Comparison of ENCODE assay signal across 1 cellular context in the genomic region with DNA sequence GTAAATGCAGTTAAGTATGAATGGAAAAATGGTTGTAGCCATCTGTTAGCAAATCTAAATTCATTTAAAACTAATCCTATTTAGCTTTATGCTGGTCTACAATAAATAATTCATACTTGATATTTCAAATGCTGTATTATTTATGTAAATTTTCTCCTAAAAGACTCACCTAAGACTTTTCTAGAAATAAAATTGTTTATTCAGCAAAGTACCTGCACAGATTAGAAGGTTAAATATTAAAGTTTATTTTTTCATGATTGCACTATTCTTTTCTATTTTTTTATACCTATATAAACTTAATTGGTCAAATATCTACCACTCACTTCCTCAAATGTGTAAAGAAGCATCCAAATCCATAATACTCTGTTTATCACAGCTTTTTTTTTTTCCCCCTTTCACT.
TF ChIP-seq lines count a peak whose summit lies in the region.

No MANE protein-coding gene starts in this region.

TF ChIP-seq in SK-N-SH, 30 proteins besides CTCF, POLR2A, EP300 and RAD21 (continued from another document):
- TF ChIP-seq GABPA (IDR thresholded peaks at IDR 0.05; ENCODE audit: low read depth) (no peak), FOSL2 (IDR thresholded peaks at IDR 0.05; ENCODE audit: borderline replicate concordance, low read depth) (no peak), MEF2A (IDR thresholded peaks at IDR 0.05; ENCODE audit: borderline replicate concordance, low read depth) (no peak), TEAD4 (IDR thresholded peaks at IDR 0.05; ENCODE audit: borderline replicate concordance, insufficient read depth) (no peak), EZH2phosphoT487 (IDR thresholded peaks at IDR 0.05; ENCODE audit: borderline replicate concordance, low read depth) (no peak)
- TF ChIP-seq, protein P1, sequence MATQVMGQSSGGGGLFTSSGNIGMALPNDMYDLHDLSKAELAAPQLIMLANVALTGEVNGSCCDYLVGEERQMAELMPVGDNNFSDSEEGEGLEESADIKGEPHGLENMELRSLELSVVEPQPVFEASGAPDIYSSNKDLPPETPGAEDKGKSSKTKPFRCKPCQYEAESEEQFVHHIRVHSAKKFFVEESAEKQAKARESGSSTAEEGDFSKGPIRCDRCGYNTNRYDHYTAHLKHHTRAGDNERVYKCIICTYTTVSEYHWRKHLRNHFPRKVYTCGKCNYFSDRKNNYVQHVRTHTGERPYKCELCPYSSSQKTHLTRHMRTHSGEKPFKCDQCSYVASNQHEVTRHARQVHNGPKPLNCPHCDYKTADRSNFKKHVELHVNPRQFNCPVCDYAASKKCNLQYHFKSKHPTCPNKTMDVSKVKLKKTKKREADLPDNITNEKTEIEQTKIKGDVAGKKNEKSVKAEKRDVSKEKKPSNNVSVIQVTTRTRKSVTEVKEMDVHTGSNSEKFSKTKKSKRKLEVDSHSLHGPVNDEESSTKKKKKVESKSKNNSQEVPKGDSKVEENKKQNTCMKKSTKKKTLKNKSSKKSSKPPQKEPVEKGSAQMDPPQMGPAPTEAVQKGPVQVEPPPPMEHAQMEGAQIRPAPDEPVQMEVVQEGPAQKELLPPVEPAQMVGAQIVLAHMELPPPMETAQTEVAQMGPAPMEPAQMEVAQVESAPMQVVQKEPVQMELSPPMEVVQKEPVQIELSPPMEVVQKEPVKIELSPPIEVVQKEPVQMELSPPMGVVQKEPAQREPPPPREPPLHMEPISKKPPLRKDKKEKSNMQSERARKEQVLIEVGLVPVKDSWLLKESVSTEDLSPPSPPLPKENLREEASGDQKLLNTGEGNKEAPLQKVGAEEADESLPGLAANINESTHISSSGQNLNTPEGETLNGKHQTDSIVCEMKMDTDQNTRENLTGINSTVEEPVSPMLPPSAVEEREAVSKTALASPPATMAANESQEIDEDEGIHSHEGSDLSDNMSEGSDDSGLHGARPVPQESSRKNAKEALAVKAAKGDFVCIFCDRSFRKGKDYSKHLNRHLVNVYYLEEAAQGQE (IDR thresholded peaks at IDR 0.05; ENCODE audit: low read depth, low read length): no peak
- TF ChIP-seq, protein P2, sequence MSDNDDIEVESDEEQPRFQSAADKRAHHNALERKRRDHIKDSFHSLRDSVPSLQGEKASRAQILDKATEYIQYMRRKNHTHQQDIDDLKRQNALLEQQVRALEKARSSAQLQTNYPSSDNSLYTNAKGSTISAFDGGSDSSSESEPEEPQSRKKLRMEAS (IDR thresholded peaks at IDR 0.05; ENCODE audit: low read depth): no peak
